ENCODE assay signal across 1 cellular context in genomic region chr5:39161578-39161977, GRCh38.
TF ChIP-seq lines count a peak whose summit lies in the region.

No MANE protein-coding gene starts in this region.

TF ChIP-seq in K562, 482 proteins besides CTCF, POLR2A, EP300 and RAD21:
- TF ChIP-seq STAG1 (CRISPR knock-in tag; IDR thresholded peaks at IDR 0.05; ENCODE audit: borderline replicate concordance) = no peak
- no peak for TF ChIP-seq TAF9B (IDR thresholded peaks at IDR 0.05; ENCODE audit: partially characterized antibody)
- no peak for TF ChIP-seq ZC3H8 (IDR thresholded peaks at IDR 0.05)
- TF ChIP-seq GTF2E2 (tag; IDR thresholded peaks at IDR 0.05) = 0 out of 2 replicates have a peak, but pooled peaks have one; percentile 46
